8 cellular contexts compared by ENCODE assay signal in the genomic region with DNA sequence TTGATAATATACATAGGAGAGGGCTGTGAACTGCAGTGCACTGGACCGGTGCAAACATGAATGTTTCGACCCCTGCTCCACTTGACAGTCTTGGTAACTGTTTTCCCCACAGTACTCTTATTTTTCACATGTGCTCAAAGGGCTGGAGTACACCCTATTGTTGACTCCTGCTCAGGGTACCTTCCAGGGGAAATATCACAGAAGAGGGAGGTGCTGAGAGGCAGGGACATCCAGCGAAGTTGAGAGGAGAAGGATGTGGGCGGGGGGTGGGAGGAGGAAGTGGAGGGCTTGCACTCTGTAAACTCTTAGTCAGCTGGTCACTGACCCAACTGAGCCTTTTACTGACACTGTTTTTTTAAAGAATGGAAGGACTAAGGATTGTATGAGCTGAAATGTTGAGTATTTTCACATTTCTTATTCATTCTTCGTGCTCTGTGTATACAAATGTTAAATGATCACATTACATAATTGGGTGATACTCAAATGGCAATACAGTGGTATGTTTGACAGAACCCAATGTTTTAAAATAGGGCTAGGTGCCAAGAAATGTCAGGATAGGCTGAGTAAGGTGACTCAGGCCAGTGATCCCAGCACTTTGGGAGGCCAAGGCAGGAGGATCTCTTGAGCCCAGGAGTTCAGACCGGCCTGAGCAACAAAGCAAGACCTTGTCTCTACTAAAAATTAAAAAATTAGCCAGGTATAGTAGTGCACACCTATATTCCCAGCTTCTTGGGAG. TPM values are rescaled to one million over a fixed set of nuclear protein-coding genes. Genes with fewer than 3 reads are reported as not detected.
DNase-seq lines count a peak whose midpoint lies in the region; ATAC-seq, FAIRE-seq and TF ChIP-seq lines count a peak whose summit lies in the region.

No MANE protein-coding gene starts in this region.

- FAIRE-seq in A549 (lab: Jason Lieb, UNC) (no peak), small intestine (lab: Jason Lieb, UNC) (no peak)

- no peaks in the 10 kb centered on the region for H3K27me3 ChIP-seq in NT2/D1 (ENCODE audit: insufficient read depth, insufficient read length)
- no peaks in the 10 kb centered on the region for H3K27me3 ChIP-seq in small intestine (ENCODE audit: control insufficient read depth in 2 of 2, insufficient read depth in 2 of 2, low read length in 2 of 2)
- H3K27me3 ChIP-seq in aorta (ENCODE audit: control insufficient read depth in 1 of 2, insufficient read depth in 2 of 2, low read length in 1 of 2): no peaks in the 10 kb centered on the region

- H3K4me3 Mint-ChIP-seq in endothelial cell (ENCODE audit: unreplicated experiment): no peak overlapping the region

- intact Hi-C loops in aorta (cut with DNase I): no loop called here

- TF ChIP-seq CTCF in A549 (IDR thresholded peaks at IDR 0.05): no peak
- no peak for TF ChIP-seq CTCF in endothelial cell (IDR thresholded peaks at IDR 0.05; ENCODE audit: unreplicated experiment)

- peak overlapping the region; percentile 53 to 84; a peak in 4 of 6 replicates for H3K27ac ChIP-seq in A549
- peak overlapping the region; percentile 42 to 89 for H3K27ac ChIP-seq in small intestine (ENCODE audit: low read depth in 1 of 2, low read length in 1 of 2)
- no peak overlapping the region for H3K27ac ChIP-seq in aorta (ENCODE audit: low read depth in 1 of 2, low read length in 2 of 2)

- POLR2A ChIA-PET in A549 (lab: Yijun Ruan, JAX): no interaction called here

- WGBS in A549 (ENCODE audit: missing lambda C conversion rate): 45% methylated on average over 6 of the region's 6 CpGs
- WGBS in small intestine, 3 donors: 50 to 86% (median 68%) methylated on average over 6 of the region's 6 CpGs
- 81 to 82% methylated on average over 6 of the region's 6 CpGs for WGBS in aorta, 2 donors

- no peak for TF ChIP-seq POLR2A in A549 (IDR thresholded peaks at IDR 0.05; ENCODE audit: low read length)

- no peaks in the 10 kb centered on the region for H3K9me3 Mint-ChIP-seq in endothelial cell (ENCODE audit: unreplicated experiment)

- peaks cover 17% of the 10 kb centered on the region for H3K4me1 Mint-ChIP-seq in endothelial cell (ENCODE audit: unreplicated experiment)

- ATAC-seq in A549 (peak; percentile 51 to 59), GM21423 (IDR thresholded peaks at IDR 0.05; ENCODE audit: unreplicated experiment) (peak; percentile 38), GM19324 (IDR thresholded peaks at IDR 0.05; ENCODE audit: low FRiP score, unreplicated experiment) (no peak), aorta (ENCODE audit: low FRiP score) (no peak)

- H3K36me3 Mint-ChIP-seq in endothelial cell (ENCODE audit: low read depth, unreplicated experiment): no peaks in the 10 kb centered on the region

- no peak for TF ChIP-seq EP300 in A549 (IDR thresholded peaks at IDR 0.05)

- H3K27me3 Mint-ChIP-seq in endothelial cell (ENCODE audit: unreplicated experiment): peaks cover 12% of the 10 kb centered on the region

- H3K4me3 ChIP-seq in A549 (no peak overlapping the region), NT2/D1 (ENCODE audit: insufficient read length, low read depth) (no peak overlapping the region), small intestine (ENCODE audit: low read depth in 1 of 2, low read length in 2 of 2) (no peak overlapping the region), aorta (ENCODE audit: low read length in 2 of 2) (no peak overlapping the region)

- peaks cover 56% of the 10 kb centered on the region for H3K4me1 ChIP-seq in A549
- H3K4me1 ChIP-seq in NT2/D1 (ENCODE audit: insufficient read depth, insufficient read length): peaks cover 31% of the 10 kb centered on the region
- H3K4me1 ChIP-seq in small intestine (ENCODE audit: control insufficient read depth in 2 of 2, insufficient read depth in 1 of 2, low read depth in 1 of 2, low read length in 1 of 2): peaks cover 2 to 11% of the 10 kb centered on the region in 2 donors
- peaks cover 2 to 3% of the 10 kb centered on the region in 2 donors for H3K4me1 ChIP-seq in aorta (ENCODE audit: control insufficient read depth in 1 of 2, insufficient read depth in 2 of 2, low read length in 2 of 2)

- H3K9ac ChIP-seq in NT2/D1 (ENCODE audit: insufficient read length, low read depth): peak overlapping the region; percentile 9

- CTCF ChIA-PET in A549 (lab: Yijun Ruan, JAX): no interaction called here

- H3K4me2 ChIP-seq in A549: peak overlapping the region; percentile 60

- H3K27ac Mint-ChIP-seq in endothelial cell (ENCODE audit: unreplicated experiment): peak overlapping the region; percentile 39

- TF ChIP-seq RAD21 in A549 (conservative IDR thresholded peaks at IDR 0.05 in 1 of 2, IDR thresholded peaks at IDR 0.05 in 1 of 2): no peak

- H3K9me3 ChIP-seq in A549: no peaks in the 10 kb centered on the region
- H3K9me3 ChIP-seq in NT2/D1 (ENCODE audit: insufficient read depth, low read length): no peaks in the 10 kb centered on the region
- no peaks in the 10 kb centered on the region for H3K9me3 ChIP-seq in small intestine (ENCODE audit: control insufficient read depth, low read depth)
- no peaks in the 10 kb centered on the region for H3K9me3 ChIP-seq in aorta (ENCODE audit: control insufficient read depth, low read length)

- DNase-seq in A549 (ENCODE audit: low read depth in 1 of 2, low spot score in 1 of 2): peak in 1 of 2 experiments; percentile 53
- no peak for DNase-seq in NT2/D1 (ENCODE audit: low read depth, low spot score)
- no peak for DNase-seq in endothelial cell (ENCODE audit: low spot score)
- DNase-seq in small intestine: peak; percentile 42
- no peak for DNase-seq in NCI-H1092 (lab: John Stamatoyannopoulos, UW)
- no peak for DNase-seq in aorta

- H3K36me3 ChIP-seq in NT2/D1 (ENCODE audit: insufficient read depth, insufficient read length, low read length): peaks cover 17% of the 10 kb centered on the region
- no peaks in the 10 kb centered on the region for H3K36me3 ChIP-seq in small intestine (ENCODE audit: control insufficient read depth in 2 of 2, insufficient read depth in 2 of 2, low read length in 2 of 2)
- no peaks in the 10 kb centered on the region for H3K36me3 ChIP-seq in aorta (ENCODE audit: control insufficient read depth in 1 of 2, insufficient read depth in 2 of 2, low read length in 1 of 2)

TF ChIP-seq in A549, 52 proteins besides CTCF, POLR2A, EP300 and RAD21:
- TF ChIP-seq ZNF302 (CRISPR knock-in tag; IDR thresholded peaks at IDR 0.05) (no peak), PBX3 (IDR thresholded peaks at IDR 0.05) (no peak), FOXS1 (CRISPR knock-in tag; IDR thresholded peaks at IDR 0.05) (no peak), NR3C1 (IDR thresholded peaks at IDR 0.05) (no peak), EHF (CRISPR knock-in tag; IDR thresholded peaks at IDR 0.05) (no peak), BHLHE40 (IDR thresholded peaks at IDR 0.05; ENCODE audit: low read depth, low read length) (no peak), CHD2 (IDR thresholded peaks at IDR 0.05; ENCODE audit: low read length, partially characterized antibody) (no peak), HOXB5 (CRISPR knock-in tag; IDR thresholded peaks at IDR 0.05) (no peak), USF2 (IDR thresholded peaks at IDR 0.05) (no peak), EHMT2 (IDR thresholded peaks at IDR 0.05; ENCODE audit: low read depth) (no peak), TFCP2L1 (CRISPR knock-in tag; IDR thresholded peaks at IDR 0.05) (no peak), NFE2L2 (conservative IDR thresholded peaks at IDR 0.05; ENCODE audit: low read length) (no peak), HEYL (CRISPR knock-in tag; IDR thresholded peaks at IDR 0.05) (no peak), KDM1A (IDR thresholded peaks at IDR 0.05; ENCODE audit: low read depth) (no peak), HOXB13 (CRISPR knock-in tag; IDR thresholded peaks at IDR 0.05; ENCODE audit: low read depth) (no peak), JUN (IDR thresholded peaks at IDR 0.05) (no peak), FOSL2 (IDR thresholded peaks at IDR 0.05) (no peak), FOSL2 (CRISPR knock-in tag; IDR thresholded peaks at IDR 0.05) (no peak), SREBF2 (IDR thresholded peaks at IDR 0.05) (no peak)
- TF ChIP-seq, protein P1, sequence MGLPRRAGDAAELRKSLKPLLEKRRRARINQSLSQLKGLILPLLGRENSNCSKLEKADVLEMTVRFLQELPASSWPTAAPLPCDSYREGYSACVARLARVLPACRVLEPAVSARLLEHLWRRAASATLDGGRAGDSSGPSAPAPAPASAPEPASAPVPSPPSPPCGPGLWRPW (IDR thresholded peaks at IDR 0.05): no peak

RNA-seq across cellular contexts. Expression of gene INPP4A, which starts 10.0 kb away (rescaled TPM):
- polyA plus RNA-seq in A549 (2011; rRNA removed): 16.0 and 20.2 TPM in 2 replicates
- 16.9 and 20.4 TPM in 2 replicates for polyA plus RNA-seq in A549 (2012; cell fraction: cytosol; rRNA removed)
- 26.4 and 30.0 TPM in 2 replicates for polyA plus RNA-seq in A549 (2012; cell fraction: nucleus; rRNA removed)
- 8.8 to 9.6 TPM (median 9.4 TPM) in 3 replicates for polyA plus RNA-seq in A549 (2017; fragmentation: RNase III; extraction: RNeasy Plus Mini Kit Qiagen cat#74134 plus additional on column Dnase treatment)
- 62.4 and 71.9 TPM in 2 replicates for polyA minus RNA-seq in A549 (2011; rRNA and poly(A)+ RNA removed)
- 26.8 TPM for total RNA-seq in endothelial cell (ENCODE audit: unreplicated experiment)
- polyA plus RNA-seq in small intestine: 1 to 10 TPM; 1.6 to 6.1 (median 2.2) TPM
- 10 to 100 TPM; 36.8 to 43.4 TPM for total RNA-seq in aorta
- 1 to 10 TPM; 2.9 to 5.9 TPM for polyA plus RNA-seq in aorta

Comparison
In these comparisons a context has a peak if more than half of its experiments do, and no peak if none do; other contexts are left out.
1. ATAC-seq: peak in A549 (2 of 2) and GM21423 (single experiment); none in GM19324 (single experiment) and aorta (single experiment).
2. H3K27ac ChIP-seq: peak in A549 (2 of 2) and small intestine (2 of 2); none in aorta (0 of 2).